23 cellular contexts compared by ENCODE assay signal in genomic region chr2:141200191-141200590, GRCh38.
A peak's percentile ranks its signal among the peaks of the same experiment; 100 is the strongest.
DNase-seq lines count a peak whose midpoint lies in the region; ATAC-seq and TF ChIP-seq lines count a peak whose summit lies in the region.
"Had no signal": no experiment of that assay in that cellular context is flagged by ENCODE, and none has a peak within 500 bp of the region (broad histone marks: within the 10 kb centered on the region; RNA-seq: fewer than 3 reads in every experiment).

No MANE protein-coding gene starts in this region.

- intact Hi-C loops in activated T-helper 2 cell treated with anti-CD3 and anti-CD28 coated beads, Interferon-gamma antibody, Interleukin-2, Interleukin-4, amounts not matched to agents 10 μg/mL and 5 μg/mL and 100 μg/mL, durations not matched to agents 14 hours and 24 hours and 36 hours (cut with micrococcal nuclease), result no loop called here

- H3K4me1 ChIP-seq in SK-N-SH (ENCODE audit: control insufficient read depth in 1 of 2, insufficient read depth in 2 of 2, low read depth in 1 of 2, low read length in 1 of 2), result no peaks in the 10 kb centered on the region
- H3K4me1 ChIP-seq in smooth muscle cell (ENCODE audit: low read depth), result no peaks in the 10 kb centered on the region
- H3K4me1 ChIP-seq: BE2C, SJSA1 had no signal

- no peaks in the 10 kb centered on the region for H3K4me1 Mint-ChIP-seq in activated T-helper 2 cell treated with anti-CD3 and anti-CD28 coated beads, Interferon-gamma antibody, Interleukin-2, Interleukin-4, amounts not matched to agents 10 μg/mL and 5 μg/mL and 100 μg/mL, durations not matched to agents 14 hours and 24 hours and 36 hours (ENCODE audit: low read depth)

- no peak for TF ChIP-seq RAD21 in SK-N-SH (IDR thresholded peaks at IDR 0.05; ENCODE audit: low read length)

- H3K27me3 Mint-ChIP-seq in activated T-helper 2 cell treated with anti-CD3 and anti-CD28 coated beads, Interferon-gamma antibody, Interleukin-2, Interleukin-4, amounts not matched to agents 10 μg/mL and 5 μg/mL and 100 μg/mL, durations not matched to agents 14 hours and 24 hours and 36 hours (ENCODE audit: low read depth), result no peaks in the 10 kb centered on the region

- DNase-seq in SK-N-SH (no peak), astrocyte of the spinal cord (ENCODE audit: low read depth, low spot score) (peak; percentile 37), iris pigment epithelial cell (ENCODE audit: low read depth) (peak; percentile 40), smooth muscle cell (lab: John Stamatoyannopoulos, UW; ENCODE audit: unreplicated experiment) (no peak), NCI-H1436 (lab: John Stamatoyannopoulos, UW) (no peak)
- no peak for DNase-seq in activated T-helper 2 cell treated with anti-CD3 and anti-CD28 coated beads, Interferon-gamma antibody, Interleukin-2, Interleukin-4, amounts not matched to agents 10 μg/mL and 5 μg/mL and 100 μg/mL, durations not matched to agents 14 hours and 24 hours and 36 hours (ENCODE audit: low spot score)
- DNase-seq: ACHN, BE2C, GDM1, Kasumi-1, NCI-H1105 treated with DMSO at 0.1 percent for 48 hours, NCI-H1694, NCI-H2029 treated with DMSO at 0.1 percent for 48 hours, NCI-H69, Right ventricle myocardium superior, RPMI8226, SW 1271 had no signal

- ATAC-seq in SK-N-SH treated with all-trans-retinoic acid at 6 μM for 48 hours (no peak), GM18502 (IDR thresholded peaks at IDR 0.05; ENCODE audit: poor library complexity, unreplicated experiment) (no peak)
- ATAC-seq: GM12878, K562 had no signal

- no peaks in the 10 kb centered on the region for H3K9me2 ChIP-seq in SK-N-SH

- H3K27me3 ChIP-seq in SK-N-SH (ENCODE audit: insufficient read depth) (no peaks in the 10 kb centered on the region), smooth muscle cell (ENCODE audit: low read depth) (no peaks in the 10 kb centered on the region)
- H3K27me3 ChIP-seq: BE2C, SJSA1 had no signal

- POLR2A ChIA-PET in SK-N-SH (lab: Yijun Ruan, JAX), result no interaction called here

- in situ Hi-C loops in astrocyte of the spinal cord (cut with HindIII; ENCODE audit: low sequenced_read_pairs), result no loop called here

- H3K9ac ChIP-seq in SK-N-SH (no peak overlapping the region), smooth muscle cell (ENCODE audit: low read depth) (no peak overlapping the region)

- H3K4me3 Mint-ChIP-seq in activated T-helper 2 cell treated with anti-CD3 and anti-CD28 coated beads, Interferon-gamma antibody, Interleukin-2, Interleukin-4, amounts not matched to agents 10 μg/mL and 5 μg/mL and 100 μg/mL, durations not matched to agents 14 hours and 24 hours and 36 hours (ENCODE audit: low read depth), result no peak overlapping the region

- CTCF ChIA-PET in SK-N-SH (lab: Yijun Ruan, JAX), result no interaction called here

- TF ChIP-seq EP300 in SK-N-SH (IDR thresholded peaks at IDR 0.05; ENCODE audit: borderline replicate concordance in 1 of 2, low read depth in 1 of 2, low read length in 1 of 2), result no peak

- no peaks in the 10 kb centered on the region for H3K36me3 Mint-ChIP-seq in activated T-helper 2 cell treated with anti-CD3 and anti-CD28 coated beads, Interferon-gamma antibody, Interleukin-2, Interleukin-4, amounts not matched to agents 10 μg/mL and 5 μg/mL and 100 μg/mL, durations not matched to agents 14 hours and 24 hours and 36 hours (ENCODE audit: low read depth)

- H3K79me2 ChIP-seq in SK-N-SH (ENCODE audit: insufficient read depth) (no peaks in the 10 kb centered on the region), smooth muscle cell (ENCODE audit: low read depth) (no peaks in the 10 kb centered on the region)

- 30% methylated on average over 1 of the region's 1 CpG for WGBS in SK-N-SH (ENCODE audit: low lambda C conversion rate)
- 52% methylated on average over 1 of the region's 1 CpG for WGBS in smooth muscle cell (ENCODE audit: low lambda C conversion rate)

- TF ChIP-seq CTCF in SK-N-SH (IDR thresholded peaks at IDR 0.05) (no peak), astrocyte of the spinal cord (IDR thresholded peaks at IDR 0.05; ENCODE audit: low read depth, low read length) (no peak), smooth muscle cell (IDR thresholded peaks at IDR 0.05; ENCODE audit: borderline replicate concordance, insufficient read depth, poor library complexity, severe bottlenecking) (no peak)

- no peak overlapping the region for H3K27ac ChIP-seq in SK-N-SH (ENCODE audit: low read depth in 2 of 2, low read length in 1 of 2)
- peak overlapping the region; percentile 39 for H3K27ac ChIP-seq in smooth muscle cell (ENCODE audit: low read depth)
- H3K27ac ChIP-seq: 22Rv1, SJSA1 had no signal

- H3F3A ChIP-seq in SK-N-SH (replicated peaks; ENCODE audit: insufficient read depth) (peaks cover 6% of the 10 kb centered on the region), smooth muscle cell (ENCODE audit: low read depth) (peaks cover 5% of the 10 kb centered on the region)

- H3K4me2 ChIP-seq in SK-N-SH (no peak overlapping the region), smooth muscle cell (peak overlapping the region; percentile 12)

- no peaks in the 10 kb centered on the region for H3K9me3 ChIP-seq in SK-N-SH
- no peaks in the 10 kb centered on the region for H3K9me3 ChIP-seq in smooth muscle cell (replicated peaks; ENCODE audit: low read depth)
- H3K9me3 ChIP-seq: BE2C, SJSA1 had no signal

- H3K27ac Mint-ChIP-seq in activated T-helper 2 cell treated with anti-CD3 and anti-CD28 coated beads, Interferon-gamma antibody, Interleukin-2, Interleukin-4, amounts not matched to agents 10 μg/mL and 5 μg/mL and 100 μg/mL, durations not matched to agents 14 hours and 24 hours and 36 hours, result no peak overlapping the region

- H2AFZ ChIP-seq in SK-N-SH (ENCODE audit: low read depth) (no peak overlapping the region), smooth muscle cell (ENCODE audit: low read depth) (no peak overlapping the region)

- no peaks in the 10 kb centered on the region for H4K20me1 ChIP-seq in SK-N-SH (ENCODE audit: insufficient read depth)
- H4K20me1 ChIP-seq in smooth muscle cell (ENCODE audit: low read depth), result no peaks in the 10 kb centered on the region

- peaks cover 39% of the 10 kb centered on the region for H3K9me3 Mint-ChIP-seq in activated T-helper 2 cell treated with anti-CD3 and anti-CD28 coated beads, Interferon-gamma antibody, Interleukin-2, Interleukin-4, amounts not matched to agents 10 μg/mL and 5 μg/mL and 100 μg/mL, durations not matched to agents 14 hours and 24 hours and 36 hours

- no peaks in the 10 kb centered on the region for H3K36me3 ChIP-seq in SK-N-SH (replicated peaks in 1 of 2; ENCODE audit: control insufficient read depth in 1 of 2, insufficient read depth in 2 of 2, low read length in 1 of 2)
- H3K36me3 ChIP-seq in smooth muscle cell (ENCODE audit: low read depth), result no peaks in the 10 kb centered on the region
- H3K36me3 ChIP-seq: BE2C, SJSA1 had no signal

- H3K4me3 ChIP-seq in SK-N-SH (ENCODE audit: low read depth in 2 of 2, low read length in 1 of 2), result no peak overlapping the region
- H3K4me3 ChIP-seq in astrocyte of the spinal cord (ENCODE audit: low read depth, low read length), result no peak overlapping the region
- H3K4me3 ChIP-seq in smooth muscle cell, result no peak overlapping the region
- H3K4me3 ChIP-seq: GM12878, K562, SJSA1 had no signal

TF ChIP-seq in SK-N-SH treated with all-trans-retinoic acid at 6 μM for 48 hours, 23 proteins besides CTCF, POLR2A, EP300 and RAD21:
- TF ChIP-seq ISL1 (CRISPR knock-in tag; IDR thresholded peaks at IDR 0.05), result peak; percentile 77
- no peak for TF ChIP-seq OSR1 (CRISPR knock-in tag; IDR thresholded peaks at IDR 0.05)

TF ChIP-seq in SK-N-SH, 30 proteins besides CTCF, POLR2A, EP300 and RAD21 (continues in another document):
- TF ChIP-seq, protein P1, sequence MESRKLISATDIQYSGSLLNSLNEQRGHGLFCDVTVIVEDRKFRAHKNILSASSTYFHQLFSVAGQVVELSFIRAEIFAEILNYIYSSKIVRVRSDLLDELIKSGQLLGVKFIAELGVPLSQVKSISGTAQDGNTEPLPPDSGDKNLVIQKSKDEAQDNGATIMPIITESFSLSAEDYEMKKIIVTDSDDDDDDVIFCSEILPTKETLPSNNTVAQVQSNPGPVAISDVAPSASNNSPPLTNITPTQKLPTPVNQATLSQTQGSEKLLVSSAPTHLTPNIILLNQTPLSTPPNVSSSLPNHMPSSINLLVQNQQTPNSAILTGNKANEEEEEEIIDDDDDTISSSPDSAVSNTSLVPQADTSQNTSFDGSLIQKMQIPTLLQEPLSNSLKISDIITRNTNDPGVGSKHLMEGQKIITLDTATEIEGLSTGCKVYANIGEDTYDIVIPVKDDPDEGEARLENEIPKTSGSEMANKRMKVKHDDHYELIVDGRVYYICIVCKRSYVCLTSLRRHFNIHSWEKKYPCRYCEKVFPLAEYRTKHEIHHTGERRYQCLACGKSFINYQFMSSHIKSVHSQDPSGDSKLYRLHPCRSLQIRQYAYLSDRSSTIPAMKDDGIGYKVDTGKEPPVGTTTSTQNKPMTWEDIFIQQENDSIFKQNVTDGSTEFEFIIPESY (IDR thresholded peaks at IDR 0.05; ENCODE audit: borderline replicate concordance, low read depth), result no peak
- TF ChIP-seq NRF1 (IDR thresholded peaks at IDR 0.05; ENCODE audit: low read depth, low read length) (no peak), MXI1 (IDR thresholded peaks at IDR 0.05; ENCODE audit: low read depth, low read length) (no peak), SMC3 (IDR thresholded peaks at IDR 0.05; ENCODE audit: low read depth, low read length) (no peak), IRF3 (IDR thresholded peaks at IDR 0.05; ENCODE audit: low read depth, low read length) (no peak), NFIC (IDR thresholded peaks at IDR 0.05; ENCODE audit: borderline replicate concordance) (no peak), MAX (IDR thresholded peaks at IDR 0.05; ENCODE audit: low read depth) (no peak)
- TF ChIP-seq, protein P2, sequence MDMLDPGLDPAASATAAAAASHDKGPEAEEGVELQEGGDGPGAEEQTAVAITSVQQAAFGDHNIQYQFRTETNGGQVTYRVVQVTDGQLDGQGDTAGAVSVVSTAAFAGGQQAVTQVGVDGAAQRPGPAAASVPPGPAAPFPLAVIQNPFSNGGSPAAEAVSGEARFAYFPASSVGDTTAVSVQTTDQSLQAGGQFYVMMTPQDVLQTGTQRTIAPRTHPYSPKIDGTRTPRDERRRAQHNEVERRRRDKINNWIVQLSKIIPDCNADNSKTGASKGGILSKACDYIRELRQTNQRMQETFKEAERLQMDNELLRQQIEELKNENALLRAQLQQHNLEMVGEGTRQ (IDR thresholded peaks at IDR 0.05; ENCODE audit: borderline replicate concordance, low read depth, low read length), result no peak

Comparison
In these comparisons a context has a peak if more than half of its experiments do, and no peak if none do; other contexts are left out.
1. DNase-seq: peak in astrocyte of the spinal cord (single experiment) and iris pigment epithelial cell (single experiment); none in SK-N-SH (single experiment), smooth muscle cell (single experiment), activated T-helper 2 cell treated with anti-CD3 and anti-CD28 coated beads, Interferon-gamma antibody, Interleukin-2, Interleukin-4, amounts not matched to agents 10 μg/mL and 5 μg/mL and 100 μg/mL, durations not matched to agents 14 hours and 24 hours and 36 hours (single experiment) and NCI-H1436 (single experiment).